In genomic region chr18:32714571-32715148, GRCh38 we compare ENCODE assay signal across 8 cellular contexts. TPM values are rescaled to one million over a fixed set of nuclear protein-coding genes. Genes with fewer than 3 reads are reported as not detected.
A peak's percentile ranks its signal among the peaks of the same experiment; 100 is the strongest.
DNase-seq lines count a peak whose midpoint lies in the region; ATAC-seq and TF ChIP-seq lines count a peak whose summit lies in the region.

No MANE protein-coding gene starts in this region.

- DNase-seq in ELR (ENCODE audit: low read depth) (peak; percentile 14), NCI-H345 (lab: John Stamatoyannopoulos, UW) (peak; percentile 73), left ventricle myocardium inferior (no peak), skeletal muscle cell (ENCODE audit: low read depth) (peak; percentile 25), natural killer cell (no peak)
- DNase-seq in activated CD8-positive, alpha-beta T cell treated with anti-CD3 and anti-CD28 coated beads, Interleukin-2, amount 10 ng/mL, durations not matched to agents 7 days and 5 days, result peak; percentile 37

- H3K36me3 ChIP-seq in left ventricle myocardium inferior, result no peaks in the 10 kb centered on the region

- TF ChIP-seq CTCF in left ventricle myocardium inferior (IDR thresholded peaks at IDR 0.05; ENCODE audit: borderline replicate concordance) (peak; percentile 76), natural killer cell (IDR thresholded peaks at IDR 0.05) (no peak)

- no peaks in the 10 kb centered on the region for H3K9me3 ChIP-seq in left ventricle myocardium inferior (replicated peaks)

- no peak overlapping the region for H3K4me3 Mint-ChIP-seq in activated CD8-positive, alpha-beta T cell treated with anti-CD3 and anti-CD28 coated beads, Interleukin-2, amount 10 ng/mL, durations not matched to agents 7 days and 5 days
- H3K4me3 Mint-ChIP-seq in natural killer cell, result no peak overlapping the region

- H3K9me3 Mint-ChIP-seq in activated CD8-positive, alpha-beta T cell treated with anti-CD3 and anti-CD28 coated beads, Interleukin-2, amount 10 ng/mL, durations not matched to agents 7 days and 5 days (ENCODE audit: insufficient read depth), result no peaks in the 10 kb centered on the region
- H3K9me3 Mint-ChIP-seq in natural killer cell, result peaks cover 0 to 2% of the 10 kb centered on the region in 2 donors

- H3K36me3 Mint-ChIP-seq in activated CD8-positive, alpha-beta T cell treated with anti-CD3 and anti-CD28 coated beads, Interleukin-2, amount 10 ng/mL, durations not matched to agents 7 days and 5 days (ENCODE audit: low read depth), result no peaks in the 10 kb centered on the region
- H3K36me3 Mint-ChIP-seq in natural killer cell, result no peaks in the 10 kb centered on the region

- H3K27ac ChIP-seq in left ventricle myocardium inferior (replicated peaks), result no peak overlapping the region

- H3K27me3 ChIP-seq in left ventricle myocardium inferior (ENCODE audit: low read depth), result no peaks in the 10 kb centered on the region

- ATAC-seq in GM19468 (IDR thresholded peaks at IDR 0.05; ENCODE audit: extremely low read depth, unreplicated experiment), result peak; percentile 92
- ATAC-seq in HG03439 (IDR thresholded peaks at IDR 0.05; ENCODE audit: unreplicated experiment), result peak; percentile 90
- ATAC-seq in activated CD8-positive, alpha-beta T cell treated with anti-CD3 and anti-CD28 coated beads, Interleukin-2, amount 10 ng/mL, durations not matched to agents 7 days and 5 days, result peak; percentile 73
- no peak for ATAC-seq in natural killer cell

- H3K4me3 ChIP-seq in left ventricle myocardium inferior (no peak overlapping the region), skeletal muscle cell (ENCODE audit: low read depth, low read length) (no peak overlapping the region)

- POLR2A ChIA-PET in activated CD8-positive, alpha-beta T cell treated with anti-CD3 and anti-CD28 coated beads, Interleukin-2, amount 10 ng/mL, durations not matched to agents 7 days and 5 days (lab: Charles Lee), result no interaction called here

- no peaks in the 10 kb centered on the region for H3K27me3 Mint-ChIP-seq in activated CD8-positive, alpha-beta T cell treated with anti-CD3 and anti-CD28 coated beads, Interleukin-2, amount 10 ng/mL, durations not matched to agents 7 days and 5 days (ENCODE audit: low read depth)
- H3K27me3 Mint-ChIP-seq in natural killer cell (ENCODE audit: low read depth in 2 of 2), result peaks cover 0 to 3% of the 10 kb centered on the region in 2 donors

- no peaks in the 10 kb centered on the region for H3K4me1 ChIP-seq in left ventricle myocardium inferior

- CTCF ChIA-PET in activated CD8-positive, alpha-beta T cell treated with anti-CD3 and anti-CD28 coated beads, Interleukin-2, amount 10 ng/mL, durations not matched to agents 7 days and 5 days (lab: Charles Lee), result interaction anchor here (0.6 to 1.6 kb wide), 5 partner anchors 13 to 36 kb away, joined by 3 to 4 read pairs (median 3); no protein-coding TSS in a partner anchor

- intact Hi-C loops in left ventricle myocardium inferior (cut with micrococcal nuclease) (no loop called here), natural killer cell (cut with micrococcal nuclease) (no loop called here)

- H3K4me1 Mint-ChIP-seq in activated CD8-positive, alpha-beta T cell treated with anti-CD3 and anti-CD28 coated beads, Interleukin-2, amount 10 ng/mL, durations not matched to agents 7 days and 5 days (ENCODE audit: low read depth), result peaks cover 3% of the 10 kb centered on the region
- no peaks in the 10 kb centered on the region for H3K4me1 Mint-ChIP-seq in natural killer cell

- H3K27ac Mint-ChIP-seq in activated CD8-positive, alpha-beta T cell treated with anti-CD3 and anti-CD28 coated beads, Interleukin-2, amount 10 ng/mL, durations not matched to agents 7 days and 5 days, result no peak overlapping the region
- no peak overlapping the region for H3K27ac Mint-ChIP-seq in natural killer cell

RNA-seq across cellular contexts. Expression of gene KLHL14, which starts 58.2 kb away (rescaled TPM):
- total RNA-seq in activated CD8-positive, alpha-beta T cell treated with anti-CD3 and anti-CD28 coated beads, Interleukin-2, amount 10 ng/mL, durations not matched to agents 7 days and 5 days, result not detected
- total RNA-seq in left ventricle myocardium inferior (not detected), natural killer cell (under 1 TPM in 2 of 3 donors, not detected in 1; 0.26 to 0.28 TPM)

Comparison
In these comparisons a context has a peak if more than half of its experiments do, and no peak if none do; other contexts are left out.
1. DNase-seq: peak in ELR (single experiment), NCI-H345 (single experiment), activated CD8-positive, alpha-beta T cell treated with anti-CD3 and anti-CD28 coated beads, Interleukin-2, amount 10 ng/mL, durations not matched to agents 7 days and 5 days (single experiment) and skeletal muscle cell (single experiment); none in left ventricle myocardium inferior (single experiment) and natural killer cell (single experiment).
2. ATAC-seq: peak in GM19468 (single experiment), HG03439 (single experiment) and activated CD8-positive, alpha-beta T cell treated with anti-CD3 and anti-CD28 coated beads, Interleukin-2, amount 10 ng/mL, durations not matched to agents 7 days and 5 days (single experiment); none in natural killer cell (0 of 3).